In the genomic region with DNA sequence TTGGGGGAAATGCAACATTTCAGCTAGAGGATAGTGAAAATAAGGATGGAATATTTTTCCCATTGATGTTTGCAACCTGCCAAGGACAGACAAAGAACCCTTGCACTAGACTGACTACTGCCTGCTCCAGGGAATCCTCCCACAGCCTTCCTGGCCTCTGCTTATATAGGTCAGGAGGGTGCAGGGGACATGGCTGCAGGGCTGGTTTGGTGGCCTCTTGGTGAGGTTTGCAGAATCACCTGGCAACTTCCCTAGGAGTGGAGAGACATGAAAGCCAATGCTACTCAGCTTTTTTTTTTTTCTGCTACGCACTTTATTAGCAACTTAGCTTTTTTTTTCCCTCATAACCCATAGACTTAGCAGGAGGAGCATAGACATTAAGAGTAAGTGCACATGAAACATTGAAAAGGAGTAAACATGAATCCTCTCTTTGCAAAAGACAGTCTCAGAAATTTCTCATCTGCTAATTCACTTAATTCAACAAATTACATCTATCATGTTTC, we compare ENCODE assay signal across 19 cellular contexts. TPM values are rescaled to one million over a fixed set of nuclear protein-coding genes. Genes with fewer than 3 reads are reported as not detected.
DNase-seq lines count a peak whose midpoint lies in the region; ATAC-seq and TF ChIP-seq lines count a peak whose summit lies in the region.
"Had no signal": no experiment of that assay in that cellular context is flagged by ENCODE, and none has a peak within 500 bp of the region (broad histone marks: within the 10 kb centered on the region; RNA-seq: fewer than 3 reads in every experiment).

No MANE protein-coding gene starts in this region.

- H3K36me3 Mint-ChIP-seq in stimulated activated memory B cell treated with anti-CD40 and anti-IgM and Interleukin-4, amounts not matched to agents 10 μg/mL and 1 μg/mL and 100 μg/mL, for 72 hours = no peaks in the 10 kb centered on the region
- H3K36me3 Mint-ChIP-seq: CD4-positive, CD25-positive, alpha-beta regulatory T cell; CD8-positive, alpha-beta T cell had no signal

- no peaks in the 10 kb centered on the region for H3K9me3 ChIP-seq in trophoblast cell (ENCODE audit: insufficient read depth, low read depth, low read length)
- H3K9me3 ChIP-seq: BLaER1, Caco-2 had no signal

- TF ChIP-seq CTCF in VCaP (conservative IDR thresholded peaks at IDR 0.05) = no peak

- no peak overlapping the region for H3K14ac ChIP-seq in trophoblast cell (ENCODE audit: low read length)

- no peak overlapping the region for H4K8ac ChIP-seq in trophoblast cell (ENCODE audit: low read depth, low read length)

- H4K12ac ChIP-seq in trophoblast cell (ENCODE audit: low read depth, low read length) = no peak overlapping the region

- no peak overlapping the region for H2BK120ac ChIP-seq in trophoblast cell (ENCODE audit: insufficient read depth, low read length, poor library complexity)

- H3K18ac ChIP-seq in trophoblast cell (ENCODE audit: low read length) = no peak overlapping the region

- no peak overlapping the region for H3K9ac ChIP-seq in trophoblast cell (ENCODE audit: low read length)
- H3K9ac ChIP-seq: BLaER1, GM23248 had no signal

- no peaks in the 10 kb centered on the region for H3K36me3 ChIP-seq in trophoblast cell (ENCODE audit: control insufficient read depth in 1 of 2, insufficient read depth in 2 of 2, low read length in 2 of 2)
- H3K36me3 ChIP-seq: BLaER1 had no signal

- no peak for ATAC-seq in stimulated activated memory B cell treated with anti-CD40 and anti-IgM and Interleukin-4, amounts not matched to agents 10 μg/mL and 1 μg/mL and 100 μg/mL, for 72 hours
- no peak for ATAC-seq in HG02610 (IDR thresholded peaks at IDR 0.05; ENCODE audit: unreplicated experiment)
- ATAC-seq in activated CD4-positive, CD25-positive, alpha-beta regulatory T cell treated with anti-CD3 and anti-CD28 coated beads, Interleukin-2, amount 50 U/mL, for 24 hours = no peak
- ATAC-seq: CD8-positive, alpha-beta T cell had no signal

- H3K4me3 ChIP-seq in trophoblast cell (ENCODE audit: low read depth, low read length) = no peak overlapping the region
- H3K4me3 ChIP-seq: BLaER1, GM23248 had no signal

- no peaks in the 10 kb centered on the region for H3K27me3 ChIP-seq in trophoblast cell (ENCODE audit: insufficient read depth, low read length)
- H3K27me3 ChIP-seq: BLaER1 had no signal

- H3K4me3 Mint-ChIP-seq in stimulated activated memory B cell treated with anti-CD40 and anti-IgM and Interleukin-4, amounts not matched to agents 10 μg/mL and 1 μg/mL and 100 μg/mL, for 72 hours = no peak overlapping the region
- H3K4me3 Mint-ChIP-seq: B cell; CD4-positive, CD25-positive, alpha-beta regulatory T cell; CD8-positive, alpha-beta T cell had no signal

- H3K79me2 ChIP-seq in trophoblast cell (ENCODE audit: control insufficient read depth, insufficient read depth, low read length, poor library complexity) = peaks cover 2% of the 10 kb centered on the region

- H3K4me1 ChIP-seq in trophoblast cell (ENCODE audit: control insufficient read depth in 1 of 2, insufficient read depth in 2 of 2, low read length in 2 of 2) = peaks cover 13 to 15% of the 10 kb centered on the region in 2 experiments
- H3K4me1 ChIP-seq: BLaER1, Caco-2 had no signal

- DNase-seq in DMS53 (lab: John Stamatoyannopoulos, UW) (peak; percentile 4), DMS53 treated with DMSO at 0.1 percent for 48 hours (lab: John Stamatoyannopoulos, UW; ENCODE audit: unreplicated experiment) (no peak), trophoblast cell (peak; percentile 24 to 32)
- DNase-seq: Caco-2; CD4-positive, CD25-positive, alpha-beta regulatory T cell; CD8-positive, alpha-beta T cell; DMS153; DMS79 treated with DMSO at 0.1 percent for 48 hours; GM23248; H7; HCEC 1CT had no signal

- no peak overlapping the region for H2AFZ ChIP-seq in trophoblast cell (ENCODE audit: insufficient read depth, low read length, poor library complexity)
- H2AFZ ChIP-seq: GM23248 had no signal

- H2AK5ac ChIP-seq in trophoblast cell (ENCODE audit: low read length) = no peak overlapping the region

- no peak overlapping the region for H3K4ac ChIP-seq in trophoblast cell (ENCODE audit: low read depth, low read length)

- H2BK5ac ChIP-seq in trophoblast cell (ENCODE audit: low read depth, low read length, poor library complexity) = no peak overlapping the region

- no peaks in the 10 kb centered on the region for H3K9me3 Mint-ChIP-seq in stimulated activated memory B cell treated with anti-CD40 and anti-IgM and Interleukin-4, amounts not matched to agents 10 μg/mL and 1 μg/mL and 100 μg/mL, for 72 hours
- H3K9me3 Mint-ChIP-seq: CD4-positive, CD25-positive, alpha-beta regulatory T cell; CD8-positive, alpha-beta T cell had no signal

- peaks cover 37% of the 10 kb centered on the region for H3K27me3 Mint-ChIP-seq in stimulated activated memory B cell treated with anti-CD40 and anti-IgM and Interleukin-4, amounts not matched to agents 10 μg/mL and 1 μg/mL and 100 μg/mL, for 72 hours

- H3K4me2 ChIP-seq in trophoblast cell (ENCODE audit: low read length) = no peak overlapping the region
- H3K4me2 ChIP-seq: BLaER1 had no signal

- H3K4me1 Mint-ChIP-seq in stimulated activated memory B cell treated with anti-CD40 and anti-IgM and Interleukin-4, amounts not matched to agents 10 μg/mL and 1 μg/mL and 100 μg/mL, for 72 hours = no peaks in the 10 kb centered on the region
- H3K4me1 Mint-ChIP-seq: B cell had no signal

- H3K79me1 ChIP-seq in trophoblast cell (ENCODE audit: low read length) = peaks cover 19% of the 10 kb centered on the region

- H4K91ac ChIP-seq in trophoblast cell (ENCODE audit: low read depth, low read length) = no peak overlapping the region

- H2BK12ac ChIP-seq in trophoblast cell (ENCODE audit: low read length) = no peak overlapping the region

- WGBS in trophoblast cell (ENCODE audit: extremely low coverage, insufficient coverage, insufficient read length) = no CpG with 5 or more reads among the region's 1 CpG

- H3K27ac ChIP-seq in VCaP (peak overlapping the region; percentile 59; the same call in 1 of the 2 replicates), trophoblast cell (ENCODE audit: low read depth, low read length) (no peak overlapping the region)
- H3K27ac ChIP-seq: 22Rv1, BLaER1, C4-2B, GM23248 had no signal

- H3K23ac ChIP-seq in trophoblast cell (ENCODE audit: low read length) = no peak overlapping the region

- no peak overlapping the region for H3K27ac Mint-ChIP-seq in stimulated activated memory B cell treated with anti-CD40 and anti-IgM and Interleukin-4, amounts not matched to agents 10 μg/mL and 1 μg/mL and 100 μg/mL, for 72 hours
- H3K27ac Mint-ChIP-seq: B cell; CD8-positive, alpha-beta T cell had no signal

RNA-seq across cellular contexts. Expression of a gene that starts 39.8 kb away (rescaled TPM):
- 136 and 138 TPM in 2 replicates for polyA plus RNA-seq in trophoblast cell (2013)
